28 cellular contexts compared by ENCODE assay signal in genomic region chr13:107480130-107480529, GRCh38.
DNase-seq lines count a peak whose midpoint lies in the region; ATAC-seq, FAIRE-seq and TF ChIP-seq lines count a peak whose summit lies in the region.
"Had no signal": no experiment of that assay in that cellular context is flagged by ENCODE, and none has a peak within 500 bp of the region (broad histone marks: within the 10 kb centered on the region; RNA-seq: fewer than 3 reads in every experiment).

No MANE protein-coding gene starts in this region.

- H3K56ac ChIP-seq in IMR-90 (ENCODE audit: extremely low read depth, insufficient read depth, low read length) = no peak overlapping the region

- FAIRE-seq in bronchial epithelial cell (lab: Jason Lieb, UNC) = no peak
- FAIRE-seq: GM12892 had no signal

- no peak overlapping the region for H2AFZ ChIP-seq in IMR-90 (replicated peaks; ENCODE audit: low read length, poor library complexity)

- no peak for ATAC-seq in IMR-90 (ENCODE audit: low read depth)
- ATAC-seq in HG02588 (IDR thresholded peaks at IDR 0.05; ENCODE audit: unreplicated experiment) = no peak
- no peak for ATAC-seq in HG03139 (IDR thresholded peaks at IDR 0.05; ENCODE audit: unreplicated experiment)
- ATAC-seq: CD8-positive, alpha-beta T cell; PC-3 had no signal

- dilution Hi-C loops in IMR-90 (cut with HindIII; ENCODE audit: low sequenced_read_pairs, unreplicated experiment) = no loop called here

- no peak overlapping the region for H3K18ac ChIP-seq in IMR-90 (ENCODE audit: low read depth, low read length)

- no peak overlapping the region for H2BK15ac ChIP-seq in IMR-90 (ENCODE audit: low read depth, low read length)

- no peak overlapping the region for H3K4ac ChIP-seq in IMR-90 (ENCODE audit: low read depth, low read length)

- peak; percentile 4 for DNase-seq in ELR (ENCODE audit: low read depth)
- peak; percentile 56 for DNase-seq in IMR-90
- peak; percentile 5 for DNase-seq in bronchial epithelial cell (ENCODE audit: low read depth)
- peak; percentile 31 for DNase-seq in kidney glomerular epithelial cell (lab: John Stamatoyannopoulos, UW)
- no peak for DNase-seq in NCI-H1930 (lab: John Stamatoyannopoulos, UW)
- DNase-seq in SJCRH30 = no peak
- DNase-seq: Caco-2; CD8-positive, alpha-beta T cell; GF-D8; H9; HFFc6; Karpas-422; NCI-H1092; NCI-H1417 treated with DMSO at 0.1 percent for 48 hours; NCI-H1694 treated with DMSO at 0.1 percent for 48 hours; NCI-H2171 treated with DMSO at 0.1 percent for 48 hours; NCI-H446; NCI-H524 treated with DMSO at 0.1 percent for 48 hours; NCI-H82; NK-92 treated with Interleukin-12 subunit alpha and Interleukin-12 subunit beta, amount 100 ng/mL, for 24 hours; PC-3; Right ventricle myocardium superior; RPMI8226 had no signal

- intact Hi-C loops in IMR-90 (cut with micrococcal nuclease) = no loop called here

- no peak overlapping the region for H4K8ac ChIP-seq in IMR-90 (ENCODE audit: low read depth in 2 of 2, low read length in 2 of 2)

- H3K9me3 ChIP-seq in IMR-90 (ENCODE audit: control insufficient read depth, insufficient read depth, low read length) (no peaks in the 10 kb centered on the region), SJCRH30 (replicated peaks) (no peaks in the 10 kb centered on the region)
- H3K9me3 ChIP-seq: Caco-2 had no signal

- in situ Hi-C loops in IMR-90 (cut with MboI; ENCODE audit: low sequenced_read_pairs) = no loop called here

- H3K23ac ChIP-seq in IMR-90 (ENCODE audit: low read depth, low read length) = no peak overlapping the region

- H3K9ac ChIP-seq in IMR-90 (ENCODE audit: low read depth, low read length) = no peak overlapping the region

- no peak for TF ChIP-seq POLR2A in IMR-90 (IDR thresholded peaks at IDR 0.05; ENCODE audit: low read depth, low read length)

- POLR2A ChIA-PET in IMR-90 (lab: Charles Lee; ENCODE audit: unreplicated experiment) = no interaction called here

- H3K27ac ChIP-seq in IMR-90 (ENCODE audit: insufficient read depth, low read length) = no peak overlapping the region
- no peak overlapping the region for H3K27ac ChIP-seq in SJCRH30
- H3K27ac ChIP-seq: 22Rv1, C4-2B had no signal

- H3K4me1 ChIP-seq in IMR-90 (ENCODE audit: control insufficient read depth, insufficient read depth, low read length) (peaks cover 6% of the 10 kb centered on the region; the same call in 1 of the 2 replicates), SJCRH30 (no peaks in the 10 kb centered on the region)
- H3K4me1 ChIP-seq: Caco-2 had no signal

- no peak for TF ChIP-seq RAD21 in IMR-90 (IDR thresholded peaks at IDR 0.05; ENCODE audit: low read length)

- no CpG with 5 or more reads among the region's 1 CpG for WGBS in IMR-90 (ENCODE audit: extremely low coverage in 2 of 2, insufficient read length in 1 of 2), 2 experiments

- BruUV-seq in IMR-90 (replicated peaks; lab: Mats Ljungman, UMichigan) = no TSS peak

- no peak overlapping the region for H4K5ac ChIP-seq in IMR-90 (ENCODE audit: low read depth, low read length)

- H3K14ac ChIP-seq in IMR-90 (replicated peaks; ENCODE audit: low read depth, low read length) = no peak overlapping the region

- CTCF ChIA-PET in IMR-90 (lab: Yijun Ruan, JAX) = interaction anchor here (0.6 kb wide), 2 partner anchors 21 to 122 kb away, joined by 3 read pairs; no protein-coding TSS in a partner anchor

- no peak overlapping the region for H3K4me2 ChIP-seq in IMR-90 (ENCODE audit: low read depth, low read length)

- no peak overlapping the region for H2BK5ac ChIP-seq in IMR-90 (ENCODE audit: low read depth, low read length, poor library complexity, severe bottlenecking)

- no peak for TF ChIP-seq CTCF in IMR-90 (conservative IDR thresholded peaks at IDR 0.05; ENCODE audit: low read depth, low read length)
- no peak for TF ChIP-seq CTCF in bronchial epithelial cell (IDR thresholded peaks at IDR 0.05; ENCODE audit: insufficient read depth, low read length, severe bottlenecking)

- no peak overlapping the region for H2BK20ac ChIP-seq in IMR-90 (ENCODE audit: low read depth, low read length)

- H2BK120ac ChIP-seq in IMR-90 (ENCODE audit: low read depth, low read length) = no peak overlapping the region

- H2AK9ac ChIP-seq in IMR-90 (replicated peaks; ENCODE audit: low read depth, low read length, poor library complexity) = no peak overlapping the region

- H3K4me3 ChIP-seq in IMR-90 (ENCODE audit: insufficient read depth, low read depth, low read length) (no peak overlapping the region), bronchial epithelial cell (ENCODE audit: low read depth, low read length) (no peak overlapping the region), SJCRH30 (no peak overlapping the region)

- H4K20me1 ChIP-seq in IMR-90 (ENCODE audit: insufficient read depth, low read length) = peaks cover 2% of the 10 kb centered on the region; the same call in 1 of the 2 replicates

- no peaks in the 10 kb centered on the region for H3K36me3 ChIP-seq in IMR-90 (ENCODE audit: control insufficient read depth, insufficient read depth, low read length)
- no peaks in the 10 kb centered on the region for H3K36me3 ChIP-seq in bronchial epithelial cell (ENCODE audit: control insufficient read depth, insufficient read depth, low read length)
- H3K36me3 ChIP-seq in SJCRH30 = no peaks in the 10 kb centered on the region; the same call in 1 of the 2 replicates

- H3K27me3 ChIP-seq in IMR-90 (ENCODE audit: control insufficient read depth, insufficient read depth, low read length) (no peaks in the 10 kb centered on the region), bronchial epithelial cell (ENCODE audit: control insufficient read depth, insufficient read depth, low read length) (no peaks in the 10 kb centered on the region), SJCRH30 (no peaks in the 10 kb centered on the region)

- H4K91ac ChIP-seq in IMR-90 (ENCODE audit: insufficient read depth, low read depth, low read length) = no peak overlapping the region

- peaks cover 18 to 20% of the 10 kb centered on the region in 2 experiments for H3K79me1 ChIP-seq in IMR-90 (ENCODE audit: low read depth in 1 of 2, low read length in 2 of 2)

- H2AK5ac ChIP-seq in IMR-90 (ENCODE audit: low read depth, low read length) = no peak overlapping the region

- no peaks in the 10 kb centered on the region for H3K9me1 ChIP-seq in IMR-90 (ENCODE audit: insufficient read depth, low read length)

TF ChIP-seq in IMR-90, 13 proteins besides CTCF, POLR2A, EP300 and RAD21:
- no peak for TF ChIP-seq USF2 (IDR thresholded peaks at IDR 0.05; ENCODE audit: low read depth, low read length)
- peak; percentile 48 for TF ChIP-seq CEBPB (IDR thresholded peaks at IDR 0.05; ENCODE audit: low read depth, low read length)

Comparison
In these comparisons a context has a peak if more than half of its experiments do, and no peak if none do; other contexts are left out.
1. DNase-seq: peak in ELR (single experiment), IMR-90 (single experiment), bronchial epithelial cell (single experiment) and kidney glomerular epithelial cell (single experiment); none in NCI-H1930 (0 of 2) and SJCRH30 (0 of 2).